In the genomic region with DNA sequence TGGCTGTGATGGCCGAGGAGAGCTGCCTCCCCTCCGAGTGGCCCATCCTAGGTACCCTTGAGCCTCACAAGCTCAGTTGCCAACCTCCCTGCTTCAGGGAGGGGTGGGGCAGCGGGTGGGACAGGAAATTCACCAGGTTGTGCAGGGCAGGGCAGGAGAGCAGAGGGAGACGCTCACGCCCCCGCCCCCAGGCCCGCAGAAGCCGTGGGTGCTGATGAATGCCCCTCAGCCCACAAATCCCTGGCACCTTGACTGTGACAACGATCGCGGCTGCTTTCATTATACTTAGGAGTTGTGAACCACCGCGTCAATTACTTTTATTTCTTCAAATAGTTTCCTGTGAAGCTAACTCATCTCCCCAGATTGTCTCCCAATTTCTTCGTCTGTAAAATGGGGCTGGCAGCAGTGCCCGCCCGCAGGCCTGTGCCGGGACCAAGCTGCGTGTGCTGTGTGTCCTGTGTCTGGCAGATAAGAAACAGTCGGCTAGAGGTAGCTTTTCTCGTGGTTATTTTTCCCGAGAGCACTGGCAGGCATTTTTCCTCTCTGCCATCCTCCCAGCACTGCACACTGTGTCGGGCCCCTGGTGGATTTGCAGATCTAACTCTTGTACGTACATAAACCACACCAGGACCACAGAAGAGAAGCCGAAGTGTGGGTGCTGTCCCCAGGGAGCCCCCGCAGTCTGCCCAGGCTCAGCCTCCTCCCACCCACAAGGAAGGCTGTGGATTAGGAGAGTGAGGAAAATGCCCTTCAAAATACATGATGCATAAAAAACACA, we compare ENCODE assay signal across 12 cellular contexts. TPM values are rescaled to one million over a fixed set of nuclear protein-coding genes. Genes with fewer than 3 reads are reported as not detected.
DNase-seq lines count a peak whose midpoint lies in the region; ATAC-seq and TF ChIP-seq lines count a peak whose summit lies in the region.
"Had no signal": no experiment of that assay in that cellular context is flagged by ENCODE, and none has a peak within 500 bp of the region (broad histone marks: within the 10 kb centered on the region; RNA-seq: fewer than 3 reads in every experiment).

No MANE protein-coding gene starts in this region.

- no peak overlapping the region for H3K27ac Mint-ChIP-seq in activated CD8-positive, alpha-beta T cell treated with anti-CD3 and anti-CD28 coated beads, Interleukin-2, amount 10 ng/mL, durations not matched to agents 7 days and 5 days

- H3K4me2 ChIP-seq in neural cell (ENCODE audit: low read length), result no peak overlapping the region

- H3K4me1 Mint-ChIP-seq in activated CD8-positive, alpha-beta T cell treated with anti-CD3 and anti-CD28 coated beads, Interleukin-2, amount 10 ng/mL, durations not matched to agents 7 days and 5 days (ENCODE audit: low read depth), result peaks cover 12% of the 10 kb centered on the region

- in situ Hi-C loops in KBM-7 (cut with MboI; ENCODE audit: low pct_unique_long_range_greater_than_20kb, low sequenced_read_pairs), result no loop called here

- no peak overlapping the region for H3K4me3 Mint-ChIP-seq in activated CD8-positive, alpha-beta T cell treated with anti-CD3 and anti-CD28 coated beads, Interleukin-2, amount 10 ng/mL, durations not matched to agents 7 days and 5 days

- H2AFZ ChIP-seq in neural cell (ENCODE audit: low read depth, low read length), result no peak overlapping the region
- H2AFZ ChIP-seq: parathyroid adenoma had no signal

- no peaks in the 10 kb centered on the region for H3K36me3 Mint-ChIP-seq in activated CD8-positive, alpha-beta T cell treated with anti-CD3 and anti-CD28 coated beads, Interleukin-2, amount 10 ng/mL, durations not matched to agents 7 days and 5 days (ENCODE audit: low read depth)

- POLR2A ChIA-PET in activated CD8-positive, alpha-beta T cell treated with anti-CD3 and anti-CD28 coated beads, Interleukin-2, amount 10 ng/mL, durations not matched to agents 7 days and 5 days (lab: Charles Lee), result interaction anchor here (0.6 to 1.8 kb wide), 4 partner anchors 9 to 88 kb away, joined by 3 to 19 read pairs (median 4); partner anchors contain the start of gene RASA3

- TF ChIP-seq POLR2A in prostate gland (IDR thresholded peaks at IDR 0.05), result no peak

- peak overlapping the region; percentile 10 for H3K4me3 ChIP-seq in neural cell (ENCODE audit: low read length)
- no peak overlapping the region for H3K4me3 ChIP-seq in prostate gland

- no peaks in the 10 kb centered on the region for H3K27me3 ChIP-seq in neural cell (ENCODE audit: insufficient read depth, low read depth, low read length)
- H3K27me3 ChIP-seq in prostate gland (replicated peaks; ENCODE audit: insufficient read depth), result no peaks in the 10 kb centered on the region

- H3K36me3 ChIP-seq in neural cell (ENCODE audit: insufficient read depth, low read length) (no peaks in the 10 kb centered on the region), prostate gland (no peaks in the 10 kb centered on the region)

- no peak for TF ChIP-seq EP300 in neural cell (conservative IDR thresholded peaks at IDR 0.05; ENCODE audit: poor library complexity, severe bottlenecking)

- peaks cover 3% of the 10 kb centered on the region for H3K4me1 ChIP-seq in prostate gland (replicated peaks)
- H3K4me1 ChIP-seq: parathyroid adenoma had no signal

- H3K9me3 ChIP-seq in neural cell (ENCODE audit: low read length) (no peaks in the 10 kb centered on the region), prostate gland (no peaks in the 10 kb centered on the region)

- intact Hi-C loops in prostate gland (cut with DNase I), result no loop called here

- H3K79me2 ChIP-seq in neural cell (replicated peaks; ENCODE audit: insufficient read depth, low read length), result no peaks in the 10 kb centered on the region
- H3K79me2 ChIP-seq: parathyroid adenoma had no signal

- H3K9me3 Mint-ChIP-seq in activated CD8-positive, alpha-beta T cell treated with anti-CD3 and anti-CD28 coated beads, Interleukin-2, amount 10 ng/mL, durations not matched to agents 7 days and 5 days (ENCODE audit: insufficient read depth), result no peaks in the 10 kb centered on the region

- peak; percentile 8 for ATAC-seq in activated CD8-positive, alpha-beta T cell treated with anti-CD3 and anti-CD28 coated beads, Interleukin-2, amount 10 ng/mL, durations not matched to agents 7 days and 5 days

- no peak overlapping the region for H3K9ac ChIP-seq in neural cell (ENCODE audit: low read length)
- H3K9ac ChIP-seq: parathyroid adenoma had no signal

- no peaks in the 10 kb centered on the region for H4K20me1 ChIP-seq in neural cell (ENCODE audit: insufficient read depth)

- no peaks in the 10 kb centered on the region for H3F3A ChIP-seq in neural cell (ENCODE audit: insufficient read depth, low read length, poor library complexity, severe bottlenecking)

- WGBS in prostate gland, result 65% methylated on average over 25 of the region's 25 CpGs

- H3K9me2 ChIP-seq in neural cell (ENCODE audit: insufficient read depth, low read length), result no peaks in the 10 kb centered on the region

- H3K27ac ChIP-seq in neural cell (ENCODE audit: low read length), result no peak overlapping the region
- H3K27ac ChIP-seq in prostate gland, result no peak overlapping the region
- H3K27ac ChIP-seq: 22Rv1, parathyroid adenoma had no signal

- TF ChIP-seq RAD21 in neural cell (conservative IDR thresholded peaks at IDR 0.05), result no peak

- DNase-seq in DMS53 (lab: John Stamatoyannopoulos, UW) (peak; percentile 8), DMS53 treated with DMSO at 0.1 percent for 48 hours (lab: John Stamatoyannopoulos, UW; ENCODE audit: unreplicated experiment) (no peak), KBM-7 (peak; percentile 41), LoVo (ENCODE audit: low spot score) (no peak), prostate gland (ENCODE audit: low spot score) (no peak), MV-4-11 (lab: John Stamatoyannopoulos, UW) (no peak)
- peak; percentile 49 for DNase-seq in activated CD8-positive, alpha-beta T cell treated with anti-CD3 and anti-CD28 coated beads, Interleukin-2, amount 10 ng/mL, durations not matched to agents 7 days and 5 days
- DNase-seq: NCI-H1092, Right ventricle myocardium superior had no signal

- TF ChIP-seq CTCF in neural cell (IDR thresholded peaks at IDR 0.05; ENCODE audit: poor library complexity, severe bottlenecking) (no peak), prostate gland (IDR thresholded peaks at IDR 0.05) (no peak)

- peaks cover 16% of the 10 kb centered on the region for H3K27me3 Mint-ChIP-seq in activated CD8-positive, alpha-beta T cell treated with anti-CD3 and anti-CD28 coated beads, Interleukin-2, amount 10 ng/mL, durations not matched to agents 7 days and 5 days (ENCODE audit: low read depth)

- CTCF ChIA-PET in activated CD8-positive, alpha-beta T cell treated with anti-CD3 and anti-CD28 coated beads, Interleukin-2, amount 10 ng/mL, durations not matched to agents 7 days and 5 days (lab: Charles Lee), result interaction anchor here (1.0 to 1.8 kb wide), 8 partner anchors 8 to 88 kb away, joined by 3 to 8 read pairs (median 3); no protein-coding TSS in a partner anchor

TF ChIP-seq in neural cell, 6 proteins besides CTCF, POLR2A, EP300 and RAD21:
- no peak for TF ChIP-seq MXI1 (conservative IDR thresholded peaks at IDR 0.05; ENCODE audit: poor library complexity, severe bottlenecking)
- no peak for TF ChIP-seq POLR2AphosphoS5 (IDR thresholded peaks at IDR 0.05)
- no peak for TF ChIP-seq SMC3 (conservative IDR thresholded peaks at IDR 0.05; ENCODE audit: poor library complexity)
- TF ChIP-seq, protein P1, sequence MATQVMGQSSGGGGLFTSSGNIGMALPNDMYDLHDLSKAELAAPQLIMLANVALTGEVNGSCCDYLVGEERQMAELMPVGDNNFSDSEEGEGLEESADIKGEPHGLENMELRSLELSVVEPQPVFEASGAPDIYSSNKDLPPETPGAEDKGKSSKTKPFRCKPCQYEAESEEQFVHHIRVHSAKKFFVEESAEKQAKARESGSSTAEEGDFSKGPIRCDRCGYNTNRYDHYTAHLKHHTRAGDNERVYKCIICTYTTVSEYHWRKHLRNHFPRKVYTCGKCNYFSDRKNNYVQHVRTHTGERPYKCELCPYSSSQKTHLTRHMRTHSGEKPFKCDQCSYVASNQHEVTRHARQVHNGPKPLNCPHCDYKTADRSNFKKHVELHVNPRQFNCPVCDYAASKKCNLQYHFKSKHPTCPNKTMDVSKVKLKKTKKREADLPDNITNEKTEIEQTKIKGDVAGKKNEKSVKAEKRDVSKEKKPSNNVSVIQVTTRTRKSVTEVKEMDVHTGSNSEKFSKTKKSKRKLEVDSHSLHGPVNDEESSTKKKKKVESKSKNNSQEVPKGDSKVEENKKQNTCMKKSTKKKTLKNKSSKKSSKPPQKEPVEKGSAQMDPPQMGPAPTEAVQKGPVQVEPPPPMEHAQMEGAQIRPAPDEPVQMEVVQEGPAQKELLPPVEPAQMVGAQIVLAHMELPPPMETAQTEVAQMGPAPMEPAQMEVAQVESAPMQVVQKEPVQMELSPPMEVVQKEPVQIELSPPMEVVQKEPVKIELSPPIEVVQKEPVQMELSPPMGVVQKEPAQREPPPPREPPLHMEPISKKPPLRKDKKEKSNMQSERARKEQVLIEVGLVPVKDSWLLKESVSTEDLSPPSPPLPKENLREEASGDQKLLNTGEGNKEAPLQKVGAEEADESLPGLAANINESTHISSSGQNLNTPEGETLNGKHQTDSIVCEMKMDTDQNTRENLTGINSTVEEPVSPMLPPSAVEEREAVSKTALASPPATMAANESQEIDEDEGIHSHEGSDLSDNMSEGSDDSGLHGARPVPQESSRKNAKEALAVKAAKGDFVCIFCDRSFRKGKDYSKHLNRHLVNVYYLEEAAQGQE (IDR thresholded peaks at IDR 0.05; ENCODE audit: borderline replicate concordance), result no peak
- no peak for TF ChIP-seq EZH2 (IDR thresholded peaks at IDR 0.05; ENCODE audit: borderline replicate concordance, insufficient read depth, low read length, poor library complexity, severe bottlenecking)
- TF ChIP-seq TAF1 (IDR thresholded peaks at IDR 0.05; ENCODE audit: low read depth), result no peak

RNA-seq across cellular contexts. Expression of gene RASA3, which starts 7.9 kb away (rescaled TPM):
- 10 to 100 TPM; 36.9 to 39.3 TPM for total RNA-seq in activated CD8-positive, alpha-beta T cell treated with anti-CD3 and anti-CD28 coated beads, Interleukin-2, amount 10 ng/mL, durations not matched to agents 7 days and 5 days
- polyA plus RNA-seq in neural cell, result 8.5 and 10.8 TPM in 2 replicates
- polyA minus RNA-seq in neural cell, result 13.2 and 13.6 TPM in 2 replicates
- 10 to 100 TPM in 1 of 2 donors, 1 to 10 TPM in 1; 8.6 to 12.5 TPM for total RNA-seq in prostate gland

RNA-seq across cellular contexts. Expression of gene CFAP97D2, which starts 38.7 kb away (rescaled TPM):
- not detected for total RNA-seq in activated CD8-positive, alpha-beta T cell treated with anti-CD3 and anti-CD28 coated beads, Interleukin-2, amount 10 ng/mL, durations not matched to agents 7 days and 5 days
- not detected in 2 replicates for polyA plus RNA-seq in neural cell
- polyA minus RNA-seq in neural cell, result not detected in 2 replicates
- total RNA-seq in prostate gland, result under 1 TPM in 1 of 2 donors, not detected in 1; 0.62 TPM
- total RNA-seq: Right ventricle myocardium superior had no signal

Comparison
In these comparisons a context has a peak if more than half of its experiments do, and no peak if none do; other contexts are left out.
1. DNase-seq: peak in DMS53 (single experiment), KBM-7 (single experiment) and activated CD8-positive, alpha-beta T cell treated with anti-CD3 and anti-CD28 coated beads, Interleukin-2, amount 10 ng/mL, durations not matched to agents 7 days and 5 days (single experiment); none in DMS53 treated with DMSO at 0.1 percent for 48 hours (single experiment), LoVo (single experiment), prostate gland (single experiment) and MV-4-11 (single experiment).